ENCODE assay signal across 21 cellular contexts in the genomic region with DNA sequence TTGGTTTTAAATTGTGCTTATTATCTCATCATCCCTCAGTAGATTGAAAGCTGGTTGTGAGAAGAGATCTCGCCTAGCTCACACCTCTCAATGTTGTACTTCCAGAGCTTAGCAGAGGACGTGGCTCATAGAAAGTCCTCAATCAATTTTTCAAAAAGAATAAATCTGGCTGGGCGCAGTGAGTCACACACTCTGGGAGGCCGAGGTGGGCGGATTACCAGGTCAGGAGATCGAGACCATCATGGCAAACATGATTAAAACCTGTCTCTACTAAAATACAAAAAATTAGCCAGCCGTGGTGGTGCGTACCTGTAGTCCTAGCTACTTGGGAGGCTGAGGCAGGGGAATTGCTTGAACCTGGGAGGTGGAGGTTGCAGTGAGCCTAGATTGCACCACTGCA. TPM values are rescaled to one million over a fixed set of nuclear protein-coding genes. Genes with fewer than 3 reads are reported as not detected.
DNase-seq lines count a peak whose midpoint lies in the region; ATAC-seq and TF ChIP-seq lines count a peak whose summit lies in the region.
"Had no signal": no experiment of that assay in that cellular context is flagged by ENCODE, and none has a peak within 500 bp of the region (broad histone marks: within the 10 kb centered on the region; RNA-seq: fewer than 3 reads in every experiment).

No MANE protein-coding gene starts in this region.

- no peak for ATAC-seq in activated naive CD8-positive, alpha-beta T cell treated with anti-CD3 and anti-CD28 coated beads, Interleukin-2, amount 50 U/mL, for 24 hours
- ATAC-seq: GM12878, HCT116 had no signal

- H3K27me3 Mint-ChIP-seq in activated CD4-positive, alpha-beta T cell treated with anti-CD3 and anti-CD28 coated beads, Interleukin-2, amount 10 ng/mL, durations not matched to agents 7 days and 5 days: no peaks in the 10 kb centered on the region
- H3K27me3 Mint-ChIP-seq in activated naive CD8-positive, alpha-beta T cell treated with anti-CD3 and anti-CD28 coated beads, Interleukin-2, amount 50 U/mL, for 24 hours: no peaks in the 10 kb centered on the region
- no peaks in the 10 kb centered on the region for H3K27me3 Mint-ChIP-seq in progenitor cell of endocrine pancreas
- H3K27me3 Mint-ChIP-seq: B cell; CD8-positive, alpha-beta memory T cell had no signal

- peak; percentile 42 for DNase-seq in activated CD4-positive, alpha-beta T cell treated with anti-CD3 and anti-CD28 coated beads for 48 hours
- no peak for DNase-seq in activated CD4-positive, alpha-beta T cell treated with anti-CD3 and anti-CD28 coated beads, Interleukin-2, amount 10 ng/mL, durations not matched to agents 7 days and 5 days
- DNase-seq in stimulated activated CD4-positive, alpha-beta T cell treated with anti-CD3 and anti-CD28 coated beads, Interleukin-15, amount 100 ng/mL, for 24 hours: peak; percentile 39
- DNase-seq in stimulated activated CD4-positive, alpha-beta T cell treated with anti-CD3 and anti-CD28 coated beads, Interleukin-4, amount 100 ng/mL, for 1 hour: no peak
- peak; percentile 29 for DNase-seq in activated naive CD8-positive, alpha-beta T cell treated with anti-CD3 and anti-CD28 coated beads, Interleukin-2, amount 50 U/mL, for 24 hours
- no peak for DNase-seq in progenitor cell of endocrine pancreas (ENCODE audit: low spot score, unreplicated experiment)
- DNase-seq in NCI-H82 treated with DMSO at 0.1 percent for 48 hours (lab: John Stamatoyannopoulos, UW; ENCODE audit: unreplicated experiment): no peak
- DNase-seq: CD8-positive, alpha-beta memory T cell; COR-L47; DMS 273 treated with DMSO at 0.1 percent for 48 hours; DMS53; DND-41; EL; GOT3; H7 had no signal

- H3K36me3 Mint-ChIP-seq in activated CD4-positive, alpha-beta T cell treated with anti-CD3 and anti-CD28 coated beads, Interleukin-2, amount 10 ng/mL, durations not matched to agents 7 days and 5 days (ENCODE audit: low read depth): peaks cover 6% of the 10 kb centered on the region
- peaks cover 8% of the 10 kb centered on the region for H3K36me3 Mint-ChIP-seq in activated naive CD8-positive, alpha-beta T cell treated with anti-CD3 and anti-CD28 coated beads, Interleukin-2, amount 50 U/mL, for 24 hours (ENCODE audit: low read depth)
- no peaks in the 10 kb centered on the region for H3K36me3 Mint-ChIP-seq in progenitor cell of endocrine pancreas (ENCODE audit: insufficient read depth)

- no peak overlapping the region for H3K4me3 Mint-ChIP-seq in activated CD4-positive, alpha-beta T cell treated with anti-CD3 and anti-CD28 coated beads, Interleukin-2, amount 10 ng/mL, durations not matched to agents 7 days and 5 days
- no peak overlapping the region for H3K4me3 Mint-ChIP-seq in activated naive CD8-positive, alpha-beta T cell treated with anti-CD3 and anti-CD28 coated beads, Interleukin-2, amount 50 U/mL, for 24 hours
- H3K4me3 Mint-ChIP-seq in progenitor cell of endocrine pancreas (ENCODE audit: low read depth): no peak overlapping the region
- H3K4me3 Mint-ChIP-seq: B cell, HFFc6 had no signal

- POLR2A ChIA-PET in activated CD4-positive, alpha-beta T cell treated with anti-CD3 and anti-CD28 coated beads, Interleukin-2, amount 10 ng/mL, durations not matched to agents 7 days and 5 days (lab: Charles Lee): no interaction called here

- H3K27ac Mint-ChIP-seq in activated CD4-positive, alpha-beta T cell treated with anti-CD3 and anti-CD28 coated beads, Interleukin-2, amount 10 ng/mL, durations not matched to agents 7 days and 5 days: no peak overlapping the region
- H3K27ac Mint-ChIP-seq in activated naive CD8-positive, alpha-beta T cell treated with anti-CD3 and anti-CD28 coated beads, Interleukin-2, amount 50 U/mL, for 24 hours: no peak overlapping the region
- peak overlapping the region; percentile 35 for H3K27ac Mint-ChIP-seq in progenitor cell of endocrine pancreas
- H3K27ac Mint-ChIP-seq: B cell, HFFc6 had no signal

- H3K9me3 Mint-ChIP-seq in activated CD4-positive, alpha-beta T cell treated with anti-CD3 and anti-CD28 coated beads, Interleukin-2, amount 10 ng/mL, durations not matched to agents 7 days and 5 days: no peaks in the 10 kb centered on the region
- no peaks in the 10 kb centered on the region for H3K9me3 Mint-ChIP-seq in activated naive CD8-positive, alpha-beta T cell treated with anti-CD3 and anti-CD28 coated beads, Interleukin-2, amount 50 U/mL, for 24 hours
- H3K9me3 Mint-ChIP-seq in progenitor cell of endocrine pancreas (ENCODE audit: low read depth): no peaks in the 10 kb centered on the region
- H3K9me3 Mint-ChIP-seq: CD8-positive, alpha-beta memory T cell; HFFc6 had no signal

- H3K4me1 Mint-ChIP-seq in activated CD4-positive, alpha-beta T cell treated with anti-CD3 and anti-CD28 coated beads, Interleukin-2, amount 10 ng/mL, durations not matched to agents 7 days and 5 days: peaks cover 37% of the 10 kb centered on the region
- H3K4me1 Mint-ChIP-seq in activated naive CD8-positive, alpha-beta T cell treated with anti-CD3 and anti-CD28 coated beads, Interleukin-2, amount 50 U/mL, for 24 hours: peaks cover 32% of the 10 kb centered on the region
- no peaks in the 10 kb centered on the region for H3K4me1 Mint-ChIP-seq in progenitor cell of endocrine pancreas (ENCODE audit: low read depth)

- CTCF ChIA-PET in activated CD4-positive, alpha-beta T cell treated with anti-CD3 and anti-CD28 coated beads, Interleukin-2, amount 10 ng/mL, durations not matched to agents 7 days and 5 days (lab: Charles Lee): interaction anchor here (1.2 kb wide), 1 partner anchor 11 kb away, joined by 4 read pairs; no protein-coding TSS in a partner anchor

- TF ChIP-seq CTCF in progenitor cell of endocrine pancreas (IDR thresholded peaks at IDR 0.05; ENCODE audit: unreplicated experiment): no peak

RNA-seq across cellular contexts. Expression of gene ASF1B, which starts 4.7 kb away (rescaled TPM):
- 100 to 1,000 TPM; 119 to 131 TPM for total RNA-seq in activated CD4-positive, alpha-beta T cell treated with anti-CD3 and anti-CD28 coated beads, Interleukin-2, amount 10 ng/mL, durations not matched to agents 7 days and 5 days
- 18.4 TPM in 2 replicates for total RNA-seq in progenitor cell of endocrine pancreas

RNA-seq across cellular contexts. Expression of gene PRKACA, which starts 23.5 kb away (rescaled TPM):
- total RNA-seq in activated CD4-positive, alpha-beta T cell treated with anti-CD3 and anti-CD28 coated beads, Interleukin-2, amount 10 ng/mL, durations not matched to agents 7 days and 5 days: 10 to 100 TPM; 50.6 to 56.8 TPM
- total RNA-seq in progenitor cell of endocrine pancreas: 87.4 and 92.1 TPM in 2 replicates

RNA-seq across cellular contexts. Expression of gene SAMD1, which starts 50.5 kb away (rescaled TPM):
- total RNA-seq in activated CD4-positive, alpha-beta T cell treated with anti-CD3 and anti-CD28 coated beads, Interleukin-2, amount 10 ng/mL, durations not matched to agents 7 days and 5 days: 10 to 100 TPM; 80.7 to 84.5 TPM
- 64.7 and 72.4 TPM in 2 replicates for total RNA-seq in progenitor cell of endocrine pancreas

RNA-seq across cellular contexts. Expression of gene C19orf67, which starts 55.5 kb away (rescaled TPM):
- total RNA-seq in activated CD4-positive, alpha-beta T cell treated with anti-CD3 and anti-CD28 coated beads, Interleukin-2, amount 10 ng/mL, durations not matched to agents 7 days and 5 days: not detected
- total RNA-seq in progenitor cell of endocrine pancreas: 0.43 TPM in 1 of 2 replicates, not detected in the other
- total RNA-seq: A172, G401, GM12878, HFFc6 had no signal

Comparison
In these comparisons a context has a peak if more than half of its experiments do, and no peak if none do; other contexts are left out.
1. DNase-seq: peak in activated CD4-positive, alpha-beta T cell treated with anti-CD3 and anti-CD28 coated beads for 48 hours (single experiment), stimulated activated CD4-positive, alpha-beta T cell treated with anti-CD3 and anti-CD28 coated beads, Interleukin-15, amount 100 ng/mL, for 24 hours (single experiment) and activated naive CD8-positive, alpha-beta T cell treated with anti-CD3 and anti-CD28 coated beads, Interleukin-2, amount 50 U/mL, for 24 hours (single experiment); none in activated CD4-positive, alpha-beta T cell treated with anti-CD3 and anti-CD28 coated beads, Interleukin-2, amount 10 ng/mL, durations not matched to agents 7 days and 5 days (single experiment), stimulated activated CD4-positive, alpha-beta T cell treated with anti-CD3 and anti-CD28 coated beads, Interleukin-4, amount 100 ng/mL, for 1 hour (single experiment), progenitor cell of endocrine pancreas (single experiment) and NCI-H82 treated with DMSO at 0.1 percent for 48 hours (single experiment).